In genomic region chr1:234845097-234845660, GRCh38 we compare ENCODE assay signal across 9 cellular contexts.
A peak's percentile ranks its signal among the peaks of the same experiment; 100 is the strongest.
DNase-seq lines count a peak whose midpoint lies in the region; ATAC-seq and TF ChIP-seq lines count a peak whose summit lies in the region.
"Had no signal": no experiment of that assay in that cellular context is flagged by ENCODE, and none has a peak within 500 bp of the region (broad histone marks: within the 10 kb centered on the region; RNA-seq: fewer than 3 reads in every experiment).

No MANE protein-coding gene starts in this region.

- H3K9ac ChIP-seq in OCI-LY3 (ENCODE audit: low read length) = peak overlapping the region; percentile 67; the same call in 1 of the 2 replicates

- peaks cover 41 to 79% (median 58%) of the 10 kb centered on the region in 4 donors for H3K4me1 Mint-ChIP-seq in CD4-positive, CD25-positive, alpha-beta regulatory T cell
- H3K4me1 Mint-ChIP-seq in memory B cell = peaks cover 32% of the 10 kb centered on the region

- no peaks in the 10 kb centered on the region for H3K36me3 ChIP-seq in CD4-positive, CD25-positive, alpha-beta regulatory T cell (ENCODE audit: control insufficient read depth, insufficient read depth, low read length)
- no peaks in the 10 kb centered on the region for H3K36me3 ChIP-seq in OCI-LY3 (replicated peaks; ENCODE audit: low read depth, low read length)
- H3K36me3 ChIP-seq in hepatocyte (replicated peaks; ENCODE audit: insufficient read depth, low read depth) = no peaks in the 10 kb centered on the region

- H3K27ac ChIP-seq in CD4-positive, CD25-positive, alpha-beta regulatory T cell (ENCODE audit: insufficient read depth, low read length, poor library complexity, severe bottlenecking) = peak overlapping the region; percentile 48
- H3K27ac ChIP-seq in OCI-LY3 (ENCODE audit: low read length) (peak overlapping the region; percentile 83), hepatocyte (no peak overlapping the region)

- peak overlapping the region; percentile 84; the same call in 1 of the 2 replicates for H2AFZ ChIP-seq in OCI-LY3 (ENCODE audit: low read depth, low read length)
- H2AFZ ChIP-seq in hepatocyte = no peak overlapping the region

- H4K20me1 ChIP-seq in OCI-LY3 (ENCODE audit: insufficient read depth, low read length) (no peaks in the 10 kb centered on the region), hepatocyte (ENCODE audit: insufficient read depth, poor library complexity, severe bottlenecking) (no peaks in the 10 kb centered on the region)

- TF ChIP-seq CTCF in OCI-LY3 (IDR thresholded peaks at IDR 0.05; ENCODE audit: low read depth, low read length) (no peak), foreskin fibroblast (IDR thresholded peaks at IDR 0.05; ENCODE audit: low read depth, low read length) (no peak), hepatocyte (IDR thresholded peaks at IDR 0.05; ENCODE audit: poor library complexity) (no peak)

- H3K27ac Mint-ChIP-seq in CD4-positive, CD25-positive, alpha-beta regulatory T cell = peak overlapping the region; percentile 29 to 77 (median 44)
- H3K27ac Mint-ChIP-seq in memory B cell = peak overlapping the region; percentile 7

- 94% methylated on average over 5 of the region's 5 CpGs for WGBS in hepatocyte (ENCODE audit: low lambda C conversion rate, missing lambda C conversion rate)

- DNase-seq in CD4-positive, CD25-positive, alpha-beta regulatory T cell = peak; percentile 20 to 56 (median 46)
- DNase-seq in activated effector memory CD4-positive, alpha-beta T cell treated with anti-CD3 and anti-CD28 coated beads, Interleukin-2, amount 50 U/mL, for 16 hours = peak; percentile 79
- no peak for DNase-seq in memory B cell (ENCODE audit: low spot score in 2 of 2)
- DNase-seq in foreskin fibroblast = no peak
- DNase-seq in hepatocyte (ENCODE audit: low spot score) = no peak
- DNase-seq: Calu3 had no signal

- peak overlapping the region; percentile 66 for H3K4me3 ChIP-seq in CD4-positive, CD25-positive, alpha-beta regulatory T cell (ENCODE audit: low read depth, low read length)
- H3K4me3 ChIP-seq in OCI-LY3 (ENCODE audit: low read length) (peak overlapping the region; percentile 16), foreskin fibroblast (ENCODE audit: low read depth in 1 of 2, low read length in 2 of 2) (no peak overlapping the region), hepatocyte (no peak overlapping the region)

- peaks cover 49% of the 10 kb centered on the region for H3K4me1 ChIP-seq in CD4-positive, CD25-positive, alpha-beta regulatory T cell (ENCODE audit: control insufficient read depth, insufficient read depth, low read length, poor library complexity, severe bottlenecking)
- H3K4me1 ChIP-seq in OCI-LY3 (ENCODE audit: low read length) (peaks cover 68% of the 10 kb centered on the region), hepatocyte (ENCODE audit: insufficient read depth) (no peaks in the 10 kb centered on the region)

- H3K9me3 ChIP-seq in CD4-positive, CD25-positive, alpha-beta regulatory T cell (ENCODE audit: control insufficient read depth in 2 of 2, low read length in 2 of 2) = no peaks in the 10 kb centered on the region
- H3K9me3 ChIP-seq in OCI-LY3 (ENCODE audit: insufficient read depth, low read length) = no peaks in the 10 kb centered on the region
- H3K9me3 ChIP-seq in hepatocyte (ENCODE audit: low read depth) = no peaks in the 10 kb centered on the region

- no peaks in the 10 kb centered on the region for H3K9me3 Mint-ChIP-seq in CD4-positive, CD25-positive, alpha-beta regulatory T cell
- no peaks in the 10 kb centered on the region for H3K9me3 Mint-ChIP-seq in memory B cell

- H3K79me2 ChIP-seq in OCI-LY3 (ENCODE audit: low read length) (no peaks in the 10 kb centered on the region), hepatocyte (no peaks in the 10 kb centered on the region)

- no peaks in the 10 kb centered on the region for H3K9me2 ChIP-seq in hepatocyte (replicated peaks; ENCODE audit: insufficient read depth)

- peak in 1 of 2 donors; percentile 32 for ATAC-seq in CD4-positive, CD25-positive, alpha-beta regulatory T cell (ENCODE audit: low read depth in 2 of 2)
- ATAC-seq in memory B cell (ENCODE audit: low read depth) (no peak), HG02759 (IDR thresholded peaks at IDR 0.05; ENCODE audit: unreplicated experiment) (no peak), HG02981 (IDR thresholded peaks at IDR 0.05; ENCODE audit: unreplicated experiment) (no peak)

- H3K4me3 Mint-ChIP-seq in CD4-positive, CD25-positive, alpha-beta regulatory T cell = peak overlapping the region; percentile 22 to 79 (median 67)
- H3K4me3 Mint-ChIP-seq in memory B cell = no peak overlapping the region

- no peaks in the 10 kb centered on the region for H3K36me3 Mint-ChIP-seq in CD4-positive, CD25-positive, alpha-beta regulatory T cell
- no peaks in the 10 kb centered on the region for H3K36me3 Mint-ChIP-seq in memory B cell

- H3K27me3 Mint-ChIP-seq in CD4-positive, CD25-positive, alpha-beta regulatory T cell = peaks cover 25% of the 10 kb centered on the region
- no peaks in the 10 kb centered on the region for H3K27me3 Mint-ChIP-seq in memory B cell

- H3K27me3 ChIP-seq in CD4-positive, CD25-positive, alpha-beta regulatory T cell (ENCODE audit: control insufficient read depth, insufficient read depth, low read length) = no peaks in the 10 kb centered on the region
- H3K27me3 ChIP-seq in OCI-LY3 (ENCODE audit: low read depth, low read length) = no peaks in the 10 kb centered on the region
- no peaks in the 10 kb centered on the region for H3K27me3 ChIP-seq in hepatocyte

- H3K4me2 ChIP-seq in OCI-LY3 (ENCODE audit: low read length) = peak overlapping the region; percentile 69
- no peak overlapping the region for H3K4me2 ChIP-seq in hepatocyte

Comparison
In these comparisons a context has a peak if more than half of its experiments do, and no peak if none do; other contexts are left out.
1. DNase-seq: peak in CD4-positive, CD25-positive, alpha-beta regulatory T cell (3 of 3) and activated effector memory CD4-positive, alpha-beta T cell treated with anti-CD3 and anti-CD28 coated beads, Interleukin-2, amount 50 U/mL, for 16 hours (single experiment); none in memory B cell (0 of 2), foreskin fibroblast (0 of 2) and hepatocyte (single experiment).
2. H3K4me3 ChIP-seq: peak in CD4-positive, CD25-positive, alpha-beta regulatory T cell (single experiment) and OCI-LY3 (single experiment); none in foreskin fibroblast (0 of 2) and hepatocyte (single experiment).